ENCODE assay signal across 16 cellular contexts in genomic region chr3:195178124-195178910, GRCh38.
DNase-seq lines count a peak whose midpoint lies in the region; ATAC-seq and TF ChIP-seq lines count a peak whose summit lies in the region.
"Had no signal": no experiment of that assay in that cellular context is flagged by ENCODE, and none has a peak within 500 bp of the region (broad histone marks: within the 10 kb centered on the region; RNA-seq: fewer than 3 reads in every experiment).

No MANE protein-coding gene starts in this region.

- 0 out of 4 replicates have a peak, but pooled peaks of 1 of the 2 experiments have one; percentile 40 for TF ChIP-seq EP300 in SK-N-SH (IDR thresholded peaks at IDR 0.05; ENCODE audit: borderline replicate concordance in 1 of 2, low read depth in 1 of 2, low read length in 1 of 2)

- peak; percentile 26 to 70 (median 40) for DNase-seq in NCI-H1417 (lab: John Stamatoyannopoulos, UW)
- no peak for DNase-seq in NCI-H1417 treated with DMSO at 0.1 percent for 48 hours (lab: John Stamatoyannopoulos, UW)
- peak; percentile 82 for DNase-seq in SK-N-SH
- DNase-seq in glutamatergic neuron, result no peak
- no peak for DNase-seq in stimulated activated CD4-positive, alpha-beta T cell treated with anti-CD3 and anti-CD28 coated beads, Interleukin-4, amount 100 ng/mL, for 4 hours
- DNase-seq in natural killer cell, result no peak
- DNase-seq: activated CD4-positive, CD25-positive, alpha-beta regulatory T cell; kidney glomerular epithelial cell; NCI-H187 treated with DMSO at 0.1 percent for 48 hours; RPMI8226; stimulated activated CD4-positive, alpha-beta T cell treated with anti-CD3 and anti-CD28 coated beads, Interleukin-1b, Interleukin-23, amount 100 ng/mL, for 48 hours had no signal

- no peak overlapping the region for H3K4me3 Mint-ChIP-seq in glutamatergic neuron (ENCODE audit: unreplicated experiment)
- no peak overlapping the region for H3K4me3 Mint-ChIP-seq in stimulated activated memory B cell treated with anti-CD40 and anti-IgM and Interleukin-4, amounts not matched to agents 10 μg/mL and 1 μg/mL and 100 μg/mL, for 72 hours
- H3K4me3 Mint-ChIP-seq in natural killer cell, result no peak overlapping the region
- H3K4me3 Mint-ChIP-seq: central memory CD8-positive, alpha-beta T cell; stimulated activated naive CD8-positive, alpha-beta T cell treated with anti-CD3 and anti-CD28 coated beads, Interleukin-15, Interleukin-2, amounts not matched to agents 100 ng/mL and 50 ng/mL, for 24 hours had no signal

- no peak for TF ChIP-seq CTCF in SK-N-SH (IDR thresholded peaks at IDR 0.05)
- TF ChIP-seq CTCF in glutamatergic neuron (IDR thresholded peaks at IDR 0.05; ENCODE audit: partially characterized antibody, unreplicated experiment), result no peak
- TF ChIP-seq CTCF in natural killer cell (IDR thresholded peaks at IDR 0.05), result no peak

- no peak overlapping the region for H3K4me2 ChIP-seq in SK-N-SH

- CTCF ChIA-PET in SK-N-SH (lab: Yijun Ruan, JAX), result interaction anchor here (0.8 to 1.5 kb wide), 6 partner anchors 10 to 496 kb away, joined by 3 to 5 read pairs (median 3); no protein-coding TSS in a partner anchor

- peaks cover 5% of the 10 kb centered on the region for H3K36me3 Mint-ChIP-seq in glutamatergic neuron (ENCODE audit: unreplicated experiment)
- H3K36me3 Mint-ChIP-seq in stimulated activated memory B cell treated with anti-CD40 and anti-IgM and Interleukin-4, amounts not matched to agents 10 μg/mL and 1 μg/mL and 100 μg/mL, for 72 hours, result peaks cover 34% of the 10 kb centered on the region
- no peaks in the 10 kb centered on the region for H3K36me3 Mint-ChIP-seq in natural killer cell

- no peak overlapping the region for H2AFZ ChIP-seq in SK-N-SH (ENCODE audit: low read depth)

- peaks cover 1% of the 10 kb centered on the region for H3K9me3 Mint-ChIP-seq in glutamatergic neuron (ENCODE audit: unreplicated experiment)
- H3K9me3 Mint-ChIP-seq in stimulated activated memory B cell treated with anti-CD40 and anti-IgM and Interleukin-4, amounts not matched to agents 10 μg/mL and 1 μg/mL and 100 μg/mL, for 72 hours, result no peaks in the 10 kb centered on the region
- H3K9me3 Mint-ChIP-seq in natural killer cell, result no peaks in the 10 kb centered on the region
- H3K9me3 Mint-ChIP-seq: central memory CD8-positive, alpha-beta T cell; stimulated activated naive CD8-positive, alpha-beta T cell treated with anti-CD3 and anti-CD28 coated beads, Interleukin-15, Interleukin-2, amounts not matched to agents 100 ng/mL and 50 ng/mL, for 24 hours had no signal

- ATAC-seq in stimulated activated memory B cell treated with anti-CD40 and anti-IgM and Interleukin-4, amounts not matched to agents 10 μg/mL and 1 μg/mL and 100 μg/mL, for 72 hours, result no peak
- ATAC-seq in natural killer cell (no peak), GM21528 (IDR thresholded peaks at IDR 0.05; ENCODE audit: low FRiP score, unreplicated experiment) (no peak)

- 62% methylated on average over 17 of the region's 17 CpGs for WGBS in SK-N-SH (ENCODE audit: low lambda C conversion rate)

- no peaks in the 10 kb centered on the region for H3F3A ChIP-seq in SK-N-SH (replicated peaks; ENCODE audit: insufficient read depth)

- H3K27me3 Mint-ChIP-seq in glutamatergic neuron (ENCODE audit: unreplicated experiment) (peaks cover 3% of the 10 kb centered on the region), natural killer cell (ENCODE audit: low read depth in 2 of 2) (no peaks in the 10 kb centered on the region)
- H3K27me3 Mint-ChIP-seq in stimulated activated memory B cell treated with anti-CD40 and anti-IgM and Interleukin-4, amounts not matched to agents 10 μg/mL and 1 μg/mL and 100 μg/mL, for 72 hours, result no peaks in the 10 kb centered on the region
- H3K27me3 Mint-ChIP-seq: central memory CD8-positive, alpha-beta T cell; stimulated activated naive CD8-positive, alpha-beta T cell treated with anti-CD3 and anti-CD28 coated beads, Interleukin-15, Interleukin-2, amounts not matched to agents 100 ng/mL and 50 ng/mL, for 24 hours had no signal

- H3K4me1 Mint-ChIP-seq in glutamatergic neuron (ENCODE audit: low read depth, unreplicated experiment) (peaks cover 51% of the 10 kb centered on the region), natural killer cell (peaks cover 13 to 18% of the 10 kb centered on the region in 2 donors)
- peaks cover 6% of the 10 kb centered on the region for H3K4me1 Mint-ChIP-seq in stimulated activated memory B cell treated with anti-CD40 and anti-IgM and Interleukin-4, amounts not matched to agents 10 μg/mL and 1 μg/mL and 100 μg/mL, for 72 hours

- H3K27ac Mint-ChIP-seq in glutamatergic neuron (ENCODE audit: unreplicated experiment) (peak overlapping the region; percentile 40), natural killer cell (no peak overlapping the region)
- peak overlapping the region; percentile 8 for H3K27ac Mint-ChIP-seq in stimulated activated memory B cell treated with anti-CD40 and anti-IgM and Interleukin-4, amounts not matched to agents 10 μg/mL and 1 μg/mL and 100 μg/mL, for 72 hours
- H3K27ac Mint-ChIP-seq: stimulated activated naive CD8-positive, alpha-beta T cell treated with anti-CD3 and anti-CD28 coated beads, Interleukin-15, Interleukin-2, amounts not matched to agents 100 ng/mL and 50 ng/mL, for 24 hours had no signal

- no peak overlapping the region for H3K9ac ChIP-seq in SK-N-SH

- H3K4me1 ChIP-seq in SK-N-SH (ENCODE audit: control insufficient read depth in 1 of 2, insufficient read depth in 2 of 2, low read depth in 1 of 2, low read length in 1 of 2), result peaks cover 24 to 53% of the 10 kb centered on the region in 2 experiments

- H3K9me3 ChIP-seq in SK-N-SH, result no peaks in the 10 kb centered on the region

- intact Hi-C loops in natural killer cell (cut with micrococcal nuclease), result no loop called here

- no peaks in the 10 kb centered on the region for H3K9me2 ChIP-seq in SK-N-SH

- no peaks in the 10 kb centered on the region for H4K20me1 ChIP-seq in SK-N-SH (ENCODE audit: insufficient read depth)

- H3K79me2 ChIP-seq in SK-N-SH (ENCODE audit: insufficient read depth), result no peaks in the 10 kb centered on the region; the same call in 1 of the 2 replicates

- TF ChIP-seq RAD21 in SK-N-SH (IDR thresholded peaks at IDR 0.05; ENCODE audit: low read length), result 0 out of 2 replicates have a peak, but pooled peaks have one; percentile 9

- POLR2A ChIA-PET in SK-N-SH (lab: Yijun Ruan, JAX), result interaction anchor here (1.2 kb wide), 1 partner anchor 18 kb away, joined by 5 read pairs; no protein-coding TSS in a partner anchor

- H3K4me3 ChIP-seq in SK-N-SH (ENCODE audit: low read depth in 2 of 2, low read length in 1 of 2), result no peak overlapping the region

- peak overlapping the region in 1 of 2 experiments; percentile 88; a peak in 2 of 4 replicates for H3K27ac ChIP-seq in SK-N-SH (ENCODE audit: low read depth in 2 of 2, low read length in 1 of 2)
- H3K27ac ChIP-seq: 22Rv1 had no signal

- H3K36me3 ChIP-seq in SK-N-SH (replicated peaks in 1 of 2; ENCODE audit: control insufficient read depth in 1 of 2, insufficient read depth in 2 of 2, low read length in 1 of 2), result no peaks in the 10 kb centered on the region

- H3K27me3 ChIP-seq in SK-N-SH (ENCODE audit: insufficient read depth), result no peaks in the 10 kb centered on the region

TF ChIP-seq in SK-N-SH, 30 proteins besides CTCF, POLR2A, EP300 and RAD21:
- TF ChIP-seq MAX (IDR thresholded peaks at IDR 0.05; ENCODE audit: low read depth) (no peak), FOSL2 (IDR thresholded peaks at IDR 0.05; ENCODE audit: borderline replicate concordance, low read depth) (no peak), FOXJ3 (CRISPR knock-in tag; IDR thresholded peaks at IDR 0.05) (no peak), RFX5 (IDR thresholded peaks at IDR 0.05; ENCODE audit: low read length) (no peak), USF1 (IDR thresholded peaks at IDR 0.05; ENCODE audit: borderline replicate concordance, low read depth) (no peak), CHD2 (IDR thresholded peaks at IDR 0.05; ENCODE audit: low read length, partially characterized antibody) (no peak), MEF2A (IDR thresholded peaks at IDR 0.05; ENCODE audit: borderline replicate concordance, low read depth) (no peak), JUND (IDR thresholded peaks at IDR 0.05) (no peak), GATA2 (CRISPR knock-in tag; IDR thresholded peaks at IDR 0.05) (peak; percentile 63), POLR2AphosphoS5 (IDR thresholded peaks at IDR 0.05; ENCODE audit: low read depth, low read length) (no peak), TAF1 (IDR thresholded peaks at IDR 0.05; ENCODE audit: borderline replicate concordance, low read depth, low read length) (no peak), IRF3 (IDR thresholded peaks at IDR 0.05; ENCODE audit: low read depth, low read length) (no peak), GABPA (IDR thresholded peaks at IDR 0.05; ENCODE audit: low read depth) (no peak), MXI1 (IDR thresholded peaks at IDR 0.05; ENCODE audit: low read depth, low read length) (no peak; the same call in 1 of the 2 replicates), NRF1 (IDR thresholded peaks at IDR 0.05; ENCODE audit: low read depth, low read length) (no peak), RCOR1 (IDR thresholded peaks at IDR 0.05; ENCODE audit: low read length) (0 out of 2 replicates have a peak, but pooled peaks have one; percentile 18)

Comparison
In these comparisons a context has a peak if more than half of its experiments do, and no peak if none do; other contexts are left out.
1. DNase-seq: peak in NCI-H1417 (3 of 3) and SK-N-SH (single experiment); none in NCI-H1417 treated with DMSO at 0.1 percent for 48 hours (single experiment), glutamatergic neuron (single experiment), stimulated activated CD4-positive, alpha-beta T cell treated with anti-CD3 and anti-CD28 coated beads, Interleukin-4, amount 100 ng/mL, for 4 hours (0 of 2) and natural killer cell (single experiment).
2. H3K27ac Mint-ChIP-seq: peak in glutamatergic neuron (single experiment) and stimulated activated memory B cell treated with anti-CD40 and anti-IgM and Interleukin-4, amounts not matched to agents 10 μg/mL and 1 μg/mL and 100 μg/mL, for 72 hours (single experiment); none in natural killer cell (0 of 2).